Comparison of ENCODE assay signal across 11 cellular contexts in genomic region chr9:79687131-79687447, GRCh38.
A peak's percentile ranks its signal among the peaks of the same experiment; 100 is the strongest.
DNase-seq lines count a peak whose midpoint lies in the region; ATAC-seq, FAIRE-seq and TF ChIP-seq lines count a peak whose summit lies in the region.
"Had no signal": no experiment of that assay in that cellular context is flagged by ENCODE, and none has a peak within 500 bp of the region (broad histone marks: within the 10 kb centered on the region; RNA-seq: fewer than 3 reads in every experiment).

No MANE protein-coding gene starts in this region.

- H3K27me3 Mint-ChIP-seq in endothelial cell (ENCODE audit: unreplicated experiment) = no peaks in the 10 kb centered on the region
- H3K27me3 Mint-ChIP-seq: memory B cell had no signal

- no peaks in the 10 kb centered on the region for H3K9me3 Mint-ChIP-seq in endothelial cell (ENCODE audit: unreplicated experiment)
- H3K9me3 Mint-ChIP-seq: memory B cell had no signal

- H3K27ac ChIP-seq in HepG2 (ENCODE audit: extremely low read length, insufficient read depth, low read length) = no peak overlapping the region
- no peak overlapping the region for H3K27ac ChIP-seq in right cardiac atrium (ENCODE audit: low read length)
- H3K27ac ChIP-seq: cardiac muscle cell had no signal

- peaks cover 13% of the 10 kb centered on the region for H3K36me3 Mint-ChIP-seq in endothelial cell (ENCODE audit: low read depth, unreplicated experiment)

- no peak overlapping the region for H3K4me3 ChIP-seq in HepG2 (replicated peaks in 1 of 3; ENCODE audit: insufficient read depth in 1 of 3, low read depth in 2 of 3, low read length in 3 of 3)
- no peak overlapping the region for H3K4me3 ChIP-seq in right cardiac atrium (ENCODE audit: low read length)
- H3K4me3 ChIP-seq: cardiac muscle cell had no signal

- H3K27me3 ChIP-seq in HepG2 (ENCODE audit: control insufficient read depth in 1 of 2, insufficient read depth in 2 of 2, low read length in 2 of 2) (no peaks in the 10 kb centered on the region), right cardiac atrium (ENCODE audit: control insufficient read depth, insufficient read depth) (no peaks in the 10 kb centered on the region)
- H3K27me3 ChIP-seq: BE2C, cardiac muscle cell had no signal

- no peak overlapping the region for H3K27ac Mint-ChIP-seq in endothelial cell (ENCODE audit: unreplicated experiment)
- H3K27ac Mint-ChIP-seq: memory B cell had no signal

- FAIRE-seq in HepG2 (lab: Jason Lieb, UNC) = no peak

- POLR2A ChIA-PET in HepG2 (lab: Yijun Ruan, JAX) = no interaction called here

- in situ Hi-C loops in HepG2 (cut with HindIII; ENCODE audit: extremely low pct_ligation_motif_present, low pct_unique_long_range_greater_than_20kb) = no loop called here

- H3K9me3 ChIP-seq in HepG2 (ENCODE audit: low read length) (peaks cover 45% of the 10 kb centered on the region), right cardiac atrium (ENCODE audit: control insufficient read depth, low read length) (no peaks in the 10 kb centered on the region)
- H3K9me3 ChIP-seq: BE2C had no signal

- peaks cover 13% of the 10 kb centered on the region for H3K4me1 Mint-ChIP-seq in endothelial cell (ENCODE audit: unreplicated experiment)

- no peak overlapping the region for H3K4me2 ChIP-seq in HepG2 (ENCODE audit: low read depth, low read length)

- peak; percentile 12 for DNase-seq in activated naive CD4-positive, alpha-beta T cell treated with Interleukin-2 at 50 U/mL for 16 hours
- no peak for DNase-seq in activated naive CD4-positive, alpha-beta T cell (lab: John Stamatoyannopoulos, UW)
- DNase-seq in RPMI7951 (ENCODE audit: low read depth) = peak; percentile 70
- DNase-seq in endothelial cell (ENCODE audit: low spot score) = no peak
- DNase-seq in stromal cell of bone marrow (ENCODE audit: low read depth) = peak; percentile 86
- DNase-seq in NCI-H446 treated with DMSO at 0.1 percent for 48 hours (lab: John Stamatoyannopoulos, UW) = no peak
- no peak for DNase-seq in HepG2 (ENCODE audit: low spot score)
- DNase-seq in right cardiac atrium = no peak
- DNase-seq: BE2C had no signal

- 50% methylated on average over 8 of the region's 8 CpGs for WGBS in HepG2 (ENCODE audit: low lambda C conversion rate)
- WGBS in right cardiac atrium = 87% methylated on average over 8 of the region's 8 CpGs

- CTCF ChIA-PET in HepG2 (lab: Yijun Ruan, JAX; ENCODE audit: low intra/inter-chr PET ratio, low total read pairs) = no interaction called here

- H3K9ac ChIP-seq in HepG2 (ENCODE audit: insufficient read depth, low read depth, low read length) = no peak overlapping the region

- no peaks in the 10 kb centered on the region for H4K20me1 ChIP-seq in HepG2 (ENCODE audit: insufficient read depth, low read length)

- no peak for TF ChIP-seq POLR2A in HepG2 (IDR thresholded peaks at IDR 0.05; ENCODE audit: insufficient read depth in 1 of 2, low read depth in 2 of 2, low read length in 2 of 2)

- H3K36me3 ChIP-seq in HepG2 (replicated peaks in 1 of 2; ENCODE audit: control insufficient read depth in 1 of 2, insufficient read depth in 2 of 2, low read length in 2 of 2) = no peaks in the 10 kb centered on the region
- H3K36me3 ChIP-seq: cardiac muscle cell had no signal

- TF ChIP-seq CTCF in endothelial cell (IDR thresholded peaks at IDR 0.05; ENCODE audit: unreplicated experiment) (no peak), HepG2 (CRISPR knock-in tag; IDR thresholded peaks at IDR 0.05) (no peak)

- no peak for ATAC-seq in HepG2
- ATAC-seq in right cardiac atrium = no peak

- H3K4me3 Mint-ChIP-seq in endothelial cell (ENCODE audit: unreplicated experiment) = peak overlapping the region; percentile 17
- H3K4me3 Mint-ChIP-seq: memory B cell had no signal

- no TSS peak for BruUV-seq in HepG2 (replicated peaks; lab: Mats Ljungman, UMichigan)

- H2AFZ ChIP-seq in HepG2 (ENCODE audit: low read length) = no peak overlapping the region

- H3K4me1 ChIP-seq in HepG2 (ENCODE audit: insufficient read depth, low read length) = no peaks in the 10 kb centered on the region
- peaks cover 7% of the 10 kb centered on the region for H3K4me1 ChIP-seq in right cardiac atrium (ENCODE audit: control insufficient read depth, insufficient read depth, low read length)

- H3K79me2 ChIP-seq in HepG2 (ENCODE audit: insufficient read depth, low read length) = no peaks in the 10 kb centered on the region

- no peak for TF ChIP-seq RAD21 in HepG2 (CRISPR knock-in tag; IDR thresholded peaks at IDR 0.05)

- TF ChIP-seq EP300 in HepG2 (IDR thresholded peaks at IDR 0.05; ENCODE audit: low read depth in 2 of 2, low read length in 2 of 2) (no peak), HepG2 (CRISPR knock-in tag; IDR thresholded peaks at IDR 0.05; ENCODE audit: borderline replicate concordance) (no peak)

- intact Hi-C loops in HepG2 (cut with micrococcal nuclease; ENCODE audit: unreplicated experiment) = loop anchor here (5.0 kb wide), 1 partner anchor 1120 kb away; no protein-coding TSS in a partner anchor
- intact Hi-C loops in right cardiac atrium (cut with DNase I) = no loop called here

TF ChIP-seq in HepG2, 621 proteins besides CTCF, POLR2A, EP300 and RAD21:
- TF ChIP-seq ZNF34 (CRISPR knock-in tag; IDR thresholded peaks at IDR 0.05; ENCODE audit: borderline replicate concordance) = no peak
- no peak for TF ChIP-seq NRL (CRISPR knock-in tag; IDR thresholded peaks at IDR 0.05; ENCODE audit: borderline replicate concordance)
- no peak for TF ChIP-seq ZNF883 (CRISPR knock-in tag; IDR thresholded peaks at IDR 0.05; ENCODE audit: not compliant biosample characterization)
- no peak for TF ChIP-seq ZNF101 (CRISPR knock-in tag; IDR thresholded peaks at IDR 0.05; ENCODE audit: borderline replicate concordance, low read depth)
- TF ChIP-seq STAT6 (CRISPR knock-in tag; IDR thresholded peaks at IDR 0.05; ENCODE audit: borderline replicate concordance) = no peak
- TF ChIP-seq ZSCAN29 (CRISPR knock-in tag; conservative IDR thresholded peaks at IDR 0.05) = no peak
- TF ChIP-seq CREBL2 (CRISPR knock-in tag; IDR thresholded peaks at IDR 0.05; ENCODE audit: borderline replicate concordance) = no peak
- no peak for TF ChIP-seq ZFP36L2 (CRISPR knock-in tag; IDR thresholded peaks at IDR 0.05)
- no peak for TF ChIP-seq PRPF4 (IDR thresholded peaks at IDR 0.05; ENCODE audit: low read depth, low read length, poor library complexity, severe bottlenecking)
- TF ChIP-seq KDM6A (CRISPR knock-in tag; IDR thresholded peaks at IDR 0.05; ENCODE audit: low read depth) = no peak
- TF ChIP-seq CENPX (CRISPR knock-in tag; IDR thresholded peaks at IDR 0.05) = no peak
- no peak for TF ChIP-seq HDAC6 (IDR thresholded peaks at IDR 0.05; ENCODE audit: low read depth, low read length)
- TF ChIP-seq ZNF12 (CRISPR knock-in tag; IDR thresholded peaks at IDR 0.05) = no peak
- no peak for TF ChIP-seq CENPBD1 (CRISPR knock-in tag; IDR thresholded peaks at IDR 0.05; ENCODE audit: borderline replicate concordance, low read depth)
- no peak for TF ChIP-seq MBNL3 (CRISPR knock-in tag; conservative IDR thresholded peaks at IDR 0.05)

Comparison
In these comparisons a context has a peak if more than half of its experiments do, and no peak if none do; other contexts are left out.
1. DNase-seq: peak in activated naive CD4-positive, alpha-beta T cell treated with Interleukin-2 at 50 U/mL for 16 hours (single experiment), RPMI7951 (single experiment) and stromal cell of bone marrow (single experiment); none in activated naive CD4-positive, alpha-beta T cell (0 of 4), endothelial cell (single experiment), NCI-H446 treated with DMSO at 0.1 percent for 48 hours (single experiment), HepG2 (single experiment) and right cardiac atrium (0 of 3).